In genomic region chr19:14265285-14266036, GRCh38 we compare ENCODE assay signal across 20 cellular contexts. TPM values are rescaled to one million over a fixed set of nuclear protein-coding genes. Genes with fewer than 3 reads are reported as not detected.
DNase-seq lines count a peak whose midpoint lies in the region; ATAC-seq and TF ChIP-seq lines count a peak whose summit lies in the region.
"Had no signal": no experiment of that assay in that cellular context is flagged by ENCODE, and none has a peak within 500 bp of the region (broad histone marks: within the 10 kb centered on the region; RNA-seq: fewer than 3 reads in every experiment).

No MANE protein-coding gene starts in this region.

- H3K36me3 Mint-ChIP-seq in WTC11 = no peaks in the 10 kb centered on the region
- H3K36me3 Mint-ChIP-seq in stimulated activated naive B cell treated with anti-CD40 and anti-IgM and Interleukin-4, amounts not matched to agents 10 μg/mL and 1 μg/mL and 100 μg/mL, for 72 hours = no peaks in the 10 kb centered on the region
- H3K36me3 Mint-ChIP-seq: CD8-positive, alpha-beta T cell; natural killer cell treated with Interleukin-12 subunit alpha and Interleukin-12 subunit beta and Interleukin-15 and Interleukin-18, amount 100 ng/mL, for 72 hours had no signal

- no peak overlapping the region for H2AFZ ChIP-seq in osteoblast (ENCODE audit: low read length)

- H3K4me3 ChIP-seq in iPS-15b (ENCODE audit: low read depth, low read length) (peak overlapping the region; percentile 52), osteoblast (ENCODE audit: insufficient read depth, low read length) (no peak overlapping the region)
- H3K4me3 ChIP-seq: right atrium auricular region, SJSA1 had no signal

- CTCF ChIA-PET in WTC11 (lab: Charles Lee) = interaction anchor here (0.8 to 2.7 kb wide), 14 partner anchors 13 to 140 kb away, joined by 3 to 15 read pairs (median 4); partner anchors contain the start of gene ASF1B

- H3K9me3 ChIP-seq in ES-I3 (ENCODE audit: control insufficient read depth, insufficient read depth, low read length) (no peaks in the 10 kb centered on the region), iPS-15b (ENCODE audit: control insufficient read depth, insufficient read depth, low read length) (no peaks in the 10 kb centered on the region), osteoblast (ENCODE audit: low read depth, low read length) (no peaks in the 10 kb centered on the region)
- H3K9me3 ChIP-seq: right atrium auricular region, SJSA1, stomach had no signal

- DNase-seq in WTC11 (ENCODE audit: low spot score) = peak; percentile 60
- peak; percentile 46 for DNase-seq in osteoblast (ENCODE audit: insufficient read length, low spot score, missing footprints)
- no peak for DNase-seq in NCI-H1930 (lab: John Stamatoyannopoulos, UW)
- no peak for DNase-seq in stimulated activated naive B cell treated with anti-CD40 and anti-IgM and Interleukin-4, amounts not matched to agents 10 μg/mL and 1 μg/mL and 100 μg/mL, for 72 hours
- DNase-seq in germinal center (ENCODE audit: low spot score) = no peak
- no peak for DNase-seq in NCI-H187 treated with DMSO at 0.1 percent for 48 hours (lab: John Stamatoyannopoulos, UW)
- DNase-seq: activated CD4-positive, CD25-positive, alpha-beta regulatory T cell treated with anti-CD3 and anti-CD28 coated beads, Interleukin-2, amount 50 U/mL, for 72 hours; CD8-positive, alpha-beta T cell; HCEC 1CT; Karpas-422; NCI-H1105 treated with DMSO at 0.1 percent for 48 hours; NCI-H446 treated with DMSO at 0.1 percent for 48 hours; stomach had no signal

- no peaks in the 10 kb centered on the region for H3K9me3 Mint-ChIP-seq in WTC11
- no peaks in the 10 kb centered on the region for H3K9me3 Mint-ChIP-seq in stimulated activated naive B cell treated with anti-CD40 and anti-IgM and Interleukin-4, amounts not matched to agents 10 μg/mL and 1 μg/mL and 100 μg/mL, for 72 hours
- H3K9me3 Mint-ChIP-seq: activated T-helper 17 cell treated with anti-CD3 and anti-CD28 coated beads, Interleukin-2, amount 50 U/mL, for 72 hours; CD8-positive, alpha-beta T cell; central memory CD8-positive, alpha-beta T cell; natural killer cell treated with Interleukin-12 subunit alpha and Interleukin-12 subunit beta and Interleukin-15 and Interleukin-18, amount 100 ng/mL, for 72 hours had no signal

- H3K27ac ChIP-seq in osteoblast (ENCODE audit: low read depth, low read length) = no peak overlapping the region
- H3K27ac ChIP-seq: right atrium auricular region, SJSA1, stomach had no signal

- H3K36me3 ChIP-seq in ES-I3 (ENCODE audit: insufficient read depth, low read length) = no peaks in the 10 kb centered on the region
- H3K36me3 ChIP-seq in iPS-15b (ENCODE audit: control insufficient read depth, insufficient read depth, low read length) = no peaks in the 10 kb centered on the region
- no peaks in the 10 kb centered on the region for H3K36me3 ChIP-seq in osteoblast (ENCODE audit: insufficient read depth, low read length)
- H3K36me3 ChIP-seq: right atrium auricular region, SJSA1, stomach had no signal

- peak overlapping the region; percentile 69 for H3K4me3 Mint-ChIP-seq in WTC11
- H3K4me3 Mint-ChIP-seq in stimulated activated naive B cell treated with anti-CD40 and anti-IgM and Interleukin-4, amounts not matched to agents 10 μg/mL and 1 μg/mL and 100 μg/mL, for 72 hours = no peak overlapping the region
- H3K4me3 Mint-ChIP-seq: activated T-helper 17 cell treated with anti-CD3 and anti-CD28 coated beads, Interleukin-2, amount 50 U/mL, for 72 hours; CD8-positive, alpha-beta T cell; central memory CD8-positive, alpha-beta T cell; natural killer cell treated with Interleukin-12 subunit alpha and Interleukin-12 subunit beta and Interleukin-15 and Interleukin-18, amount 100 ng/mL, for 72 hours had no signal

- no peak for TF ChIP-seq CTCF in WTC11 (IDR thresholded peaks at IDR 0.05)
- TF ChIP-seq CTCF in osteoblast (IDR thresholded peaks at IDR 0.05; ENCODE audit: extremely low read depth, low read depth, low read length) = no peak

- H3K4me1 Mint-ChIP-seq in WTC11 = peaks cover 29% of the 10 kb centered on the region
- H3K4me1 Mint-ChIP-seq in stimulated activated naive B cell treated with anti-CD40 and anti-IgM and Interleukin-4, amounts not matched to agents 10 μg/mL and 1 μg/mL and 100 μg/mL, for 72 hours = no peaks in the 10 kb centered on the region
- H3K4me1 Mint-ChIP-seq: activated T-helper 17 cell treated with anti-CD3 and anti-CD28 coated beads, Interleukin-2, amount 50 U/mL, for 72 hours; central memory CD8-positive, alpha-beta T cell had no signal

- no peak overlapping the region for H3K4me2 ChIP-seq in osteoblast (ENCODE audit: insufficient read depth, low read length)

- peak; percentile 79 for ATAC-seq in WTC11
- no peak for ATAC-seq in stimulated activated naive B cell treated with anti-CD40 and anti-IgM and Interleukin-4, amounts not matched to agents 10 μg/mL and 1 μg/mL and 100 μg/mL, for 72 hours (replicated peaks)
- ATAC-seq: activated T-helper 17 cell treated with anti-CD3 and anti-CD28 coated beads, Interleukin-2, amount 50 U/mL, for 72 hours; CD8-positive, alpha-beta T cell; natural killer cell treated with Interleukin-12 subunit alpha and Interleukin-12 subunit beta and Interleukin-15 and Interleukin-18, amount 100 ng/mL, for 72 hours had no signal

- POLR2A ChIA-PET in WTC11 (lab: Charles Lee) = interaction anchor here (1.2 to 1.3 kb wide), 2 partner anchors 16 to 18 kb away, joined by 4 to 5 read pairs; no protein-coding TSS in a partner anchor

- no peaks in the 10 kb centered on the region for H3K79me2 ChIP-seq in osteoblast (ENCODE audit: insufficient read depth, low read length)

- H3K9ac ChIP-seq in ES-I3 (ENCODE audit: low read depth, low read length) (peak overlapping the region; percentile 63), iPS-15b (ENCODE audit: low read depth, low read length) (no peak overlapping the region)

- H3K4me1 ChIP-seq in ES-I3 (ENCODE audit: insufficient read depth, low read length) (peaks cover 12% of the 10 kb centered on the region; the same call in 1 of the 2 replicates), iPS-15b (ENCODE audit: control insufficient read depth, insufficient read depth, low read length) (peaks cover 7% of the 10 kb centered on the region), osteoblast (ENCODE audit: insufficient read depth, low read length) (no peaks in the 10 kb centered on the region)
- H3K4me1 ChIP-seq: SJSA1 had no signal

- H3K27me3 Mint-ChIP-seq in WTC11 (ENCODE audit: low read depth) = peaks cover 15% of the 10 kb centered on the region
- H3K27me3 Mint-ChIP-seq in stimulated activated naive B cell treated with anti-CD40 and anti-IgM and Interleukin-4, amounts not matched to agents 10 μg/mL and 1 μg/mL and 100 μg/mL, for 72 hours = peaks cover 12 to 42% of the 10 kb centered on the region in 2 donors
- H3K27me3 Mint-ChIP-seq: activated T-helper 17 cell treated with anti-CD3 and anti-CD28 coated beads, Interleukin-2, amount 50 U/mL, for 72 hours; central memory CD8-positive, alpha-beta T cell; natural killer cell treated with Interleukin-12 subunit alpha and Interleukin-12 subunit beta and Interleukin-15 and Interleukin-18, amount 100 ng/mL, for 72 hours had no signal

- H4K20me1 ChIP-seq in osteoblast (ENCODE audit: insufficient read depth, low read length) = no peaks in the 10 kb centered on the region

- no peak overlapping the region for H3K27ac Mint-ChIP-seq in WTC11
- H3K27ac Mint-ChIP-seq in stimulated activated naive B cell treated with anti-CD40 and anti-IgM and Interleukin-4, amounts not matched to agents 10 μg/mL and 1 μg/mL and 100 μg/mL, for 72 hours = no peak overlapping the region
- H3K27ac Mint-ChIP-seq: activated T-helper 17 cell treated with anti-CD3 and anti-CD28 coated beads, Interleukin-2, amount 50 U/mL, for 72 hours; CD8-positive, alpha-beta T cell; natural killer cell treated with Interleukin-12 subunit alpha and Interleukin-12 subunit beta and Interleukin-15 and Interleukin-18, amount 100 ng/mL, for 72 hours had no signal

- H3K27me3 ChIP-seq in iPS-15b (ENCODE audit: control insufficient read depth, insufficient read depth, low read length) (no peaks in the 10 kb centered on the region), osteoblast (ENCODE audit: insufficient read depth, low read length) (peaks cover 25% of the 10 kb centered on the region)
- H3K27me3 ChIP-seq: right atrium auricular region, SJSA1 had no signal

TF ChIP-seq in WTC11, 78 proteins besides CTCF, POLR2A, EP300 and RAD21 (continues in another document):
- TF ChIP-seq MAX (CRISPR knock-in tag; IDR thresholded peaks at IDR 0.05) (peak; percentile 38; the same call in 1 of the 2 replicates), TCF7 (CRISPR knock-in tag; IDR thresholded peaks at IDR 0.05; ENCODE audit: low read depth) (no peak), AFF4 (CRISPR knock-in tag; IDR thresholded peaks at IDR 0.05; ENCODE audit: borderline replicate concordance) (no peak), TEAD1 (CRISPR knock-in tag; IDR thresholded peaks at IDR 0.05) (no peak), FOXP1 (CRISPR knock-in tag; IDR thresholded peaks at IDR 0.05; ENCODE audit: borderline replicate concordance) (no peak)

RNA-seq across cellular contexts. Expression of gene ADGRL1, which starts 59.5 kb away (rescaled TPM):
- total RNA-seq in WTC11 (2021) (128 to 140 TPM (median 140 TPM) in 3 replicates), osteoblast (2.5 and 2.9 TPM in 2 replicates)

Comparison
In these comparisons a context has a peak if more than half of its experiments do, and no peak if none do; other contexts are left out.
1. DNase-seq: peak in WTC11 (single experiment) and osteoblast (single experiment); none in NCI-H1930 (0 of 2), stimulated activated naive B cell treated with anti-CD40 and anti-IgM and Interleukin-4, amounts not matched to agents 10 μg/mL and 1 μg/mL and 100 μg/mL, for 72 hours (single experiment), germinal center (single experiment) and NCI-H187 treated with DMSO at 0.1 percent for 48 hours (single experiment).
2. RNA of gene ADGRL1, which starts 59.5 kb away (total RNA-seq): 128 to 140 TPM in WTC11; 2.5 to 2.9 TPM in osteoblast; every median in the first group is over 10 times any median in the second.